ENCODE assay signal across 8 cellular contexts in genomic region chr5:71457106-71457505, GRCh38. TPM values are rescaled to one million over a fixed set of nuclear protein-coding genes. Genes with fewer than 3 reads are reported as not detected.
A peak's percentile ranks its signal among the peaks of the same experiment; 100 is the strongest.
DNase-seq lines count a peak whose midpoint lies in the region; ATAC-seq and TF ChIP-seq lines count a peak whose summit lies in the region.

No MANE protein-coding gene starts in this region.

- 90% methylated on average over 8 of the region's 8 CpGs for WGBS in suprapubic skin

- no peak for DNase-seq in activated naive CD4-positive, alpha-beta T cell treated with anti-CD3 and anti-CD28 coated beads, Interleukin-2, amount 50 U/mL, for 16 hours
- no peak for DNase-seq in activated CD4-positive, alpha-beta memory T cell treated with anti-CD3 and anti-CD28 coated beads, Interleukin-2, amount 10 ng/mL, durations not matched to agents 7 days and 5 days
- DNase-seq in foreskin keratinocyte (no peak), suprapubic skin (ENCODE audit: low spot score in 2 of 2) (no peak), G401 (ENCODE audit: low spot score) (no peak), NK-92 (lab: John Stamatoyannopoulos, UW; ENCODE audit: unreplicated experiment) (no peak)
- no peak for DNase-seq in stimulated activated CD8-positive, alpha-beta memory T cell treated with anti-CD3 and anti-CD28 coated beads, Interleukin-4, amount 100 ng/mL, for 48 hours

- H3K36me3 ChIP-seq in suprapubic skin, result peaks cover 36% of the 10 kb centered on the region

- H3K4me1 ChIP-seq in foreskin keratinocyte (peaks cover 8% of the 10 kb centered on the region), suprapubic skin (peaks cover 23% of the 10 kb centered on the region)

- peaks cover 24% of the 10 kb centered on the region for H3K4me1 Mint-ChIP-seq in activated naive CD4-positive, alpha-beta T cell treated with anti-CD3 and anti-CD28 coated beads, Interleukin-2, amount 50 U/mL, for 24 hours
- peaks cover 26% of the 10 kb centered on the region for H3K4me1 Mint-ChIP-seq in activated CD4-positive, alpha-beta memory T cell treated with anti-CD3 and anti-CD28 coated beads, Interleukin-2, amount 10 ng/mL, durations not matched to agents 7 days and 5 days

- H3K36me3 Mint-ChIP-seq in activated naive CD4-positive, alpha-beta T cell treated with anti-CD3 and anti-CD28 coated beads, Interleukin-2, amount 50 U/mL, for 24 hours, result peaks cover 11% of the 10 kb centered on the region
- H3K36me3 Mint-ChIP-seq in activated CD4-positive, alpha-beta memory T cell treated with anti-CD3 and anti-CD28 coated beads, Interleukin-2, amount 10 ng/mL, durations not matched to agents 7 days and 5 days (ENCODE audit: low read depth), result peaks cover 23% of the 10 kb centered on the region

- TF ChIP-seq POLR2A in suprapubic skin (IDR thresholded peaks at IDR 0.05), result no peak

- TF ChIP-seq CTCF in foreskin keratinocyte (conservative IDR thresholded peaks at IDR 0.05), result no peak
- no peak for TF ChIP-seq CTCF in suprapubic skin (IDR thresholded peaks at IDR 0.05)

- peak overlapping the region; percentile 46 for H3K27ac Mint-ChIP-seq in activated naive CD4-positive, alpha-beta T cell treated with anti-CD3 and anti-CD28 coated beads, Interleukin-2, amount 50 U/mL, for 24 hours
- H3K27ac Mint-ChIP-seq in activated CD4-positive, alpha-beta memory T cell treated with anti-CD3 and anti-CD28 coated beads, Interleukin-2, amount 10 ng/mL, durations not matched to agents 7 days and 5 days, result peak overlapping the region; percentile 92

- CTCF ChIA-PET in activated CD4-positive, alpha-beta memory T cell treated with anti-CD3 and anti-CD28 coated beads, Interleukin-2, amount 10 ng/mL, durations not matched to agents 7 days and 5 days (lab: Charles Lee), result interaction anchor here (1.1 kb wide), 1 partner anchor 19 kb away, joined by 5 read pairs; no protein-coding TSS in a partner anchor

- H3K27ac ChIP-seq in foreskin keratinocyte, result peak overlapping the region; percentile 73
- H3K27ac ChIP-seq in suprapubic skin, result no peak overlapping the region

- TF ChIP-seq EP300 in suprapubic skin (IDR thresholded peaks at IDR 0.05), result no peak

- ATAC-seq in foreskin keratinocyte, result no peak

- POLR2A ChIA-PET in activated CD4-positive, alpha-beta memory T cell treated with anti-CD3 and anti-CD28 coated beads, Interleukin-2, amount 10 ng/mL, durations not matched to agents 7 days and 5 days (lab: Charles Lee), result no interaction called here

- H3K9me3 Mint-ChIP-seq in activated naive CD4-positive, alpha-beta T cell treated with anti-CD3 and anti-CD28 coated beads, Interleukin-2, amount 50 U/mL, for 24 hours, result no peaks in the 10 kb centered on the region
- H3K9me3 Mint-ChIP-seq in activated CD4-positive, alpha-beta memory T cell treated with anti-CD3 and anti-CD28 coated beads, Interleukin-2, amount 10 ng/mL, durations not matched to agents 7 days and 5 days, result no peaks in the 10 kb centered on the region

- peak overlapping the region; percentile 75 for H3K4me3 ChIP-seq in suprapubic skin

- in situ Hi-C loops in G401 (cut with HindIII; ENCODE audit: low sequenced_read_pairs), result no loop called here

- no peaks in the 10 kb centered on the region for H3K27me3 ChIP-seq in foreskin keratinocyte
- no peaks in the 10 kb centered on the region for H3K27me3 ChIP-seq in suprapubic skin

- no peaks in the 10 kb centered on the region for H3K9me3 ChIP-seq in suprapubic skin

- peaks cover 1% of the 10 kb centered on the region for H3K27me3 Mint-ChIP-seq in activated naive CD4-positive, alpha-beta T cell treated with anti-CD3 and anti-CD28 coated beads, Interleukin-2, amount 50 U/mL, for 24 hours
- no peaks in the 10 kb centered on the region for H3K27me3 Mint-ChIP-seq in activated CD4-positive, alpha-beta memory T cell treated with anti-CD3 and anti-CD28 coated beads, Interleukin-2, amount 10 ng/mL, durations not matched to agents 7 days and 5 days

- peak overlapping the region; percentile 91 for H3K4me3 Mint-ChIP-seq in activated naive CD4-positive, alpha-beta T cell treated with anti-CD3 and anti-CD28 coated beads, Interleukin-2, amount 50 U/mL, for 24 hours
- peak overlapping the region; percentile 86 for H3K4me3 Mint-ChIP-seq in activated CD4-positive, alpha-beta memory T cell treated with anti-CD3 and anti-CD28 coated beads, Interleukin-2, amount 10 ng/mL, durations not matched to agents 7 days and 5 days

RNA-seq across cellular contexts. Expression of gene BDP1, which starts 1.7 kb away (rescaled TPM):
- total RNA-seq in activated CD4-positive, alpha-beta memory T cell treated with anti-CD3 and anti-CD28 coated beads, Interleukin-2, amount 10 ng/mL, durations not matched to agents 7 days and 5 days, result 10 to 100 TPM; 27.8 to 29.3 TPM
- total RNA-seq in foreskin keratinocyte, result 18.4 and 21.7 TPM in 2 replicates
- polyA plus RNA-seq in foreskin keratinocyte, result 3.0 and 3.7 TPM in 2 replicates
- 10 to 100 TPM; 19.3 to 48.4 (median 30.5) TPM for total RNA-seq in suprapubic skin
- 13.0 and 21.4 TPM in 2 replicates for total RNA-seq in G401 (2014; rRNA removed; shearing (Covaris generic))
